1 cellular context compared by ENCODE assay signal in the genomic region with DNA sequence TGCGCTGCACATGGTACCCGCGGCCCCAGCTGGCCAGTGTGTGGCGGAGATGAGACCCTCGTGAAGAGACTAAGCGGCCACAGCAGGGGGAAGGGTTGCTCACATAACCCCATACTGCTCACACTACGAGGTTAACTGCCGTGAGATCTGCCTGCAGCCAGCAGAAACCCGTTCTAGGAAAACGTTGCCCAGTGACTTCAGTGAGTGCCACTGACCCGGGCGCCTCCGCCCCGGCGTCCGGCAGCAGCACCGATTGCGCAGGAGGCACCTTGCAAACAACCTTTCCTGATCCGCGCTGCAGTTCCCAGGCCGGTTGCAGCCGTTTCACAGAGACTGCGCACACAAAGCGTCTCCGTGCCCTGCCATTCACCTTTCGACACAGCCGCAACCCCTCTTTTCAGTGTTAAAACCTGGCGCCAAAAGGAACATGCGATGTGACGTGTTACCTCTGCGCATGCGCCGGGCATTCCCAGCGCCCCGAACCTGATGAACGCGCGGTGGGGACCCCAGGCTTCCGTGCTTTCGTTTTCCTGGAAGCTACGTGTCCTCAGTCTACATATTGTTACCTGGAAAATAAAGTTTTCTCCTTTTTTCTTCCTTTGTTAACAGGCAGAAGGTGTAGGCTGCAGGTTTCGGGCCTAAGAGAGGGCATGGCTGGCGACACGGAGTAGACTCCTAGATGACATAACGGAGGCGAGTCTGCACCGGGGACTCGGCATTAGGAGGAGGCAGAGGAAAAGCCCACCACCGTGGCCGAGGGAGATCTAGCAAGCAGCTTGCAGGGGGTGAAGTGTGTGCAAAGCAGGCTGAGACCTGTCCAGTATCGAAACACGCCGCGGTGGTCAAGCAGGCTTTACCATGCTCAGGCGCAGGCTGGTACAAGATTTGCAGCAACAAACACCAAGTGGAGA.
A peak's percentile ranks its signal among the peaks of the same experiment; 100 is the strongest.
TF ChIP-seq lines count a peak whose summit lies in the region.

No MANE protein-coding gene starts in this region.

TF ChIP-seq in HepG2, 621 proteins besides CTCF, POLR2A, EP300 and RAD21 (continued from another document and continues in another):
- TF ChIP-seq, protein P1, sequence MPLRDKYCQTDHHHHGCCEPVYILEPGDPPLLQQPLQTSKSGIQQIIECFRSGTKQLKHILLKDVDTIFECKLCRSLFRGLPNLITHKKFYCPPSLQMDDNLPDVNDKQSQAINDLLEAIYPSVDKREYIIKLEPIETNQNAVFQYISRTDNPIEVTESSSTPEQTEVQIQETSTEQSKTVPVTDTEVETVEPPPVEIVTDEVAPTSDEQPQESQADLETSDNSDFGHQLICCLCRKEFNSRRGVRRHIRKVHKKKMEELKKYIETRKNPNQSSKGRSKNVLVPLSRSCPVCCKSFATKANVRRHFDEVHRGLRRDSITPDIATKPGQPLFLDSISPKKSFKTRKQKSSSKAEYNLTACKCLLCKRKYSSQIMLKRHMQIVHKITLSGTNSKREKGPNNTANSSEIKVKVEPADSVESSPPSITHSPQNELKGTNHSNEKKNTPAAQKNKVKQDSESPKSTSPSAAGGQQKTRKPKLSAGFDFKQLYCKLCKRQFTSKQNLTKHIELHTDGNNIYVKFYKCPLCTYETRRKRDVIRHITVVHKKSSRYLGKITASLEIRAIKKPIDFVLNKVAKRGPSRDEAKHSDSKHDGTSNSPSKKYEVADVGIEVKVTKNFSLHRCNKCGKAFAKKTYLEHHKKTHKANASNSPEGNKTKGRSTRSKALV (CRISPR knock-in tag; IDR thresholded peaks at IDR 0.05), result no peak
- TF ChIP-seq, protein P2, sequence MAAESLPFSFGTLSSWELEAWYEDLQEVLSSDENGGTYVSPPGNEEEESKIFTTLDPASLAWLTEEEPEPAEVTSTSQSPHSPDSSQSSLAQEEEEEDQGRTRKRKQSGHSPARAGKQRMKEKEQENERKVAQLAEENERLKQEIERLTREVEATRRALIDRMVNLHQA (CRISPR knock-in tag; IDR thresholded peaks at IDR 0.05), result no peak
- TF ChIP-seq NR3C1 (CRISPR knock-in tag; IDR thresholded peaks at IDR 0.05) (no peak), ZNF574 (CRISPR knock-in tag; IDR thresholded peaks at IDR 0.05) (peak; percentile 71), ZNF547 (CRISPR knock-in tag; IDR thresholded peaks at IDR 0.05) (0 out of 2 replicates have a peak, but pooled peaks have one; percentile 36), KDM6A (CRISPR knock-in tag; IDR thresholded peaks at IDR 0.05; ENCODE audit: low read depth) (no peak), KLF11 (CRISPR knock-in tag; IDR thresholded peaks at IDR 0.05) (no peak), MZF1 (CRISPR knock-in tag; IDR thresholded peaks at IDR 0.05; ENCODE audit: borderline replicate concordance) (no peak), PHB2 (IDR thresholded peaks at IDR 0.05; ENCODE audit: partially characterized antibody) (no peak), POLR2AphosphoS5 (IDR thresholded peaks at IDR 0.05; ENCODE audit: low read depth, low read length) (peak; percentile 87), CBFB (CRISPR knock-in tag; IDR thresholded peaks at IDR 0.05) (no peak; the same call in 1 of the 2 replicates), SMC3 (IDR thresholded peaks at IDR 0.05; ENCODE audit: low read length) (no peak), ZNF264 (CRISPR knock-in tag; IDR thresholded peaks at IDR 0.05) (0 out of 2 replicates have a peak, but pooled peaks have one; percentile 29), GATAD1 (CRISPR knock-in tag; IDR thresholded peaks at IDR 0.05) (no peak; the same call in none of the 2 replicates), ZNF672 (CRISPR knock-in tag; IDR thresholded peaks at IDR 0.05) (no peak), PPARG (CRISPR knock-in tag; conservative IDR thresholded peaks at IDR 0.05) (no peak), ZNF766 (CRISPR knock-in tag; IDR thresholded peaks at IDR 0.05; ENCODE audit: borderline replicate concordance) (no peak; the same call in 1 of the 2 replicates), ZFP36 (IDR thresholded peaks at IDR 0.05; ENCODE audit: borderline replicate concordance, low read depth, low read length, partially characterized antibody) (no peak), SIN3A (IDR thresholded peaks at IDR 0.05; ENCODE audit: borderline replicate concordance, low read depth, low read length) (peak; percentile 94), DRAP1 (CRISPR knock-in tag; IDR thresholded peaks at IDR 0.05) (peak; percentile 63), MAF1 (CRISPR knock-in tag; IDR thresholded peaks at IDR 0.05; ENCODE audit: borderline replicate concordance) (no peak), SIN3B (IDR thresholded peaks at IDR 0.05; ENCODE audit: low read length) (peak; percentile 66; the same call in 1 of the 2 replicates), CENPX (CRISPR knock-in tag; IDR thresholded peaks at IDR 0.05) (no peak), KDM3A (CRISPR knock-in tag; IDR thresholded peaks at IDR 0.05; ENCODE audit: low read depth) (no peak), RXRA (CRISPR knock-in tag; IDR thresholded peaks at IDR 0.05) (peak; percentile 87), KAT2B (IDR thresholded peaks at IDR 0.05; ENCODE audit: borderline replicate concordance, low read depth, low read length) (no peak), RORA (CRISPR knock-in tag; IDR thresholded peaks at IDR 0.05) (no peak), ZFAT (CRISPR knock-in tag; conservative IDR thresholded peaks at IDR 0.05) (no peak), ZNF33B (CRISPR knock-in tag; IDR thresholded peaks at IDR 0.05) (peak; percentile 76; the same call in 1 of the 2 replicates), GMEB2 (CRISPR knock-in tag; IDR thresholded peaks at IDR 0.05; ENCODE audit: low read depth) (no peak), ZC3H13 (CRISPR knock-in tag; IDR thresholded peaks at IDR 0.05) (peak; percentile 57; the same call in 1 of the 2 replicates), SNRNP70 (IDR thresholded peaks at IDR 0.05; ENCODE audit: low read depth, low read length) (no peak), SIX4 (CRISPR knock-in tag; IDR thresholded peaks at IDR 0.05) (no peak; the same call in 1 of the 2 replicates), ZNF746 (CRISPR knock-in tag; IDR thresholded peaks at IDR 0.05) (peak; percentile 68; the same call in 1 of the 2 replicates), ZNF543 (CRISPR knock-in tag; IDR thresholded peaks at IDR 0.05) (peak; percentile 32; the same call in 1 of the 2 replicates), TRIM24 (CRISPR knock-in tag; IDR thresholded peaks at IDR 0.05) (no peak)
- TF ChIP-seq, protein P3, sequence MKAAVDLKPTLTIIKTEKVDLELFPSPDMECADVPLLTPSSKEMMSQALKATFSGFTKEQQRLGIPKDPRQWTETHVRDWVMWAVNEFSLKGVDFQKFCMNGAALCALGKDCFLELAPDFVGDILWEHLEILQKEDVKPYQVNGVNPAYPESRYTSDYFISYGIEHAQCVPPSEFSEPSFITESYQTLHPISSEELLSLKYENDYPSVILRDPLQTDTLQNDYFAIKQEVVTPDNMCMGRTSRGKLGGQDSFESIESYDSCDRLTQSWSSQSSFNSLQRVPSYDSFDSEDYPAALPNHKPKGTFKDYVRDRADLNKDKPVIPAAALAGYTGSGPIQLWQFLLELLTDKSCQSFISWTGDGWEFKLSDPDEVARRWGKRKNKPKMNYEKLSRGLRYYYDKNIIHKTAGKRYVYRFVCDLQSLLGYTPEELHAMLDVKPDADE (CRISPR knock-in tag; IDR thresholded peaks at IDR 0.05), result no peak
- TF ChIP-seq, protein P4, sequence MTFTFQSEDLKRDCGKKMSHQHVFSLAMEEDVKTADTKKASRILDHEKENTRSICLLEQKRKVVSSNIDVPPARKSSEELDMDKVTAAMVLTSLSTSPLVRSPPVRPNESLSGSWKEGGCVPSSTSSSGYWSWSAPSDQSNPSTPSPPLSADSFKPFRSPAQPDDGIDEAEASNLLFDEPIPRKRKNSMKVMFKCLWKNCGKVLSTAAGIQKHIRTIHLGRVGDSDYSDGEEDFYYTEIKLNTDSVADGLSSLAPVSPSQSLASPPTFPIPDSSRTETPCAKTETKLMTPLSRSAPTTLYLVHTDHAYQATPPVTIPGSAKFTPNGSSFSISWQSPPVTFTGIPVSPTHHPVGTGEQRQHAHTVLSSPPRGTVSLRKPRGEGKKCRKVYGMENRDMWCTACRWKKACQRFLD (CRISPR knock-in tag; IDR thresholded peaks at IDR 0.05; ENCODE audit: borderline replicate concordance), result peak; percentile 92
- TF ChIP-seq, protein P5, sequence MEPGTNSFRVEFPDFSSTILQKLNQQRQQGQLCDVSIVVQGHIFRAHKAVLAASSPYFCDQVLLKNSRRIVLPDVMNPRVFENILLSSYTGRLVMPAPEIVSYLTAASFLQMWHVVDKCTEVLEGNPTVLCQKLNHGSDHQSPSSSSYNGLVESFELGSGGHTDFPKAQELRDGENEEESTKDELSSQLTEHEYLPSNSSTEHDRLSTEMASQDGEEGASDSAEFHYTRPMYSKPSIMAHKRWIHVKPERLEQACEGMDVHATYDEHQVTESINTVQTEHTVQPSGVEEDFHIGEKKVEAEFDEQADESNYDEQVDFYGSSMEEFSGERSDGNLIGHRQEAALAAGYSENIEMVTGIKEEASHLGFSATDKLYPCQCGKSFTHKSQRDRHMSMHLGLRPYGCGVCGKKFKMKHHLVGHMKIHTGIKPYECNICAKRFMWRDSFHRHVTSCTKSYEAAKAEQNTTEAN (CRISPR knock-in tag; conservative IDR thresholded peaks at IDR 0.05), result peak; percentile 61
- TF ChIP-seq, protein P6, sequence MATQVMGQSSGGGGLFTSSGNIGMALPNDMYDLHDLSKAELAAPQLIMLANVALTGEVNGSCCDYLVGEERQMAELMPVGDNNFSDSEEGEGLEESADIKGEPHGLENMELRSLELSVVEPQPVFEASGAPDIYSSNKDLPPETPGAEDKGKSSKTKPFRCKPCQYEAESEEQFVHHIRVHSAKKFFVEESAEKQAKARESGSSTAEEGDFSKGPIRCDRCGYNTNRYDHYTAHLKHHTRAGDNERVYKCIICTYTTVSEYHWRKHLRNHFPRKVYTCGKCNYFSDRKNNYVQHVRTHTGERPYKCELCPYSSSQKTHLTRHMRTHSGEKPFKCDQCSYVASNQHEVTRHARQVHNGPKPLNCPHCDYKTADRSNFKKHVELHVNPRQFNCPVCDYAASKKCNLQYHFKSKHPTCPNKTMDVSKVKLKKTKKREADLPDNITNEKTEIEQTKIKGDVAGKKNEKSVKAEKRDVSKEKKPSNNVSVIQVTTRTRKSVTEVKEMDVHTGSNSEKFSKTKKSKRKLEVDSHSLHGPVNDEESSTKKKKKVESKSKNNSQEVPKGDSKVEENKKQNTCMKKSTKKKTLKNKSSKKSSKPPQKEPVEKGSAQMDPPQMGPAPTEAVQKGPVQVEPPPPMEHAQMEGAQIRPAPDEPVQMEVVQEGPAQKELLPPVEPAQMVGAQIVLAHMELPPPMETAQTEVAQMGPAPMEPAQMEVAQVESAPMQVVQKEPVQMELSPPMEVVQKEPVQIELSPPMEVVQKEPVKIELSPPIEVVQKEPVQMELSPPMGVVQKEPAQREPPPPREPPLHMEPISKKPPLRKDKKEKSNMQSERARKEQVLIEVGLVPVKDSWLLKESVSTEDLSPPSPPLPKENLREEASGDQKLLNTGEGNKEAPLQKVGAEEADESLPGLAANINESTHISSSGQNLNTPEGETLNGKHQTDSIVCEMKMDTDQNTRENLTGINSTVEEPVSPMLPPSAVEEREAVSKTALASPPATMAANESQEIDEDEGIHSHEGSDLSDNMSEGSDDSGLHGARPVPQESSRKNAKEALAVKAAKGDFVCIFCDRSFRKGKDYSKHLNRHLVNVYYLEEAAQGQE (IDR thresholded peaks at IDR 0.05; ENCODE audit: borderline replicate concordance in 1 of 2, low read depth in 1 of 2, low read length in 2 of 2), result 0 out of 4 replicates have a peak, but pooled peaks of 1 of the 2 experiments have one; percentile 11
